In genomic region chr20:21396921-21397340, GRCh38 we compare ENCODE assay signal across 1 cellular context.
TF ChIP-seq lines count a peak whose summit lies in the region.

No MANE protein-coding gene starts in this region.

TF ChIP-seq in HepG2, 621 proteins besides CTCF, POLR2A, EP300 and RAD21 (continued from another document):
- no peak for TF ChIP-seq PRDM10 (CRISPR knock-in tag; IDR thresholded peaks at IDR 0.05; ENCODE audit: low read depth)
